13 cellular contexts compared by ENCODE assay signal in the genomic region with DNA sequence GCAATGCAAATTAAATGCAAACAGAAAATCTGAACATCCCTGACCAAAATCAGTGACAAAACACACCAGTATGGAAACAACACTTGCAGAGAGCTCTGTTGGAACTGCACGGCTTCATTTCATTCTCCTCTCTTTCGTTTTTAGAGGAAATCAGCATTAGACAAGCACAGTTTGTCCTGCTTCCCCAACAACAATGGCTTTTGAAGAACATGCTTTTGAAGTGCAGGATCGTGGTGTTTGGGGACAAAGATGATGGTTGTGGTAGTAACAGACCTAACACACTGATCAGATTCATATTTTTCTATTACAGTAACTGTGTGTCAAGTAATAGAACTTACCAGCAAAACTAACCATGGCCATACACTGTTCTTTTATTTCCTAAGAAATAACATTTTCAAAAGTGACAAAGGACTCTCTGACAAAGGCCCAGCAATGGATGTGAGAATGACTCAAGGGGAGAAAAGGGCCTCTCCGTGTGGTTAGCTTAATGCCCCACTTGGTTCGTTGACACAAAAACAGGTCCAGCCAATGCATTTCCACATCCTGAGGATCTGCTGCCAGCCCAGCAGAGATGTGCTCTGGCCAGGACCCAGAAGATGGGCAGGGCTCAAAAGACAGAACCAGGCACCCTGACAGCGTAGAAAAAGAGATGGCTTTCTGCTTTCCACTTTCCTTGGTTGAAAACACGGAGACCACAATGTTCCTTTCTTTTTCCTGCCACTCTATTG.
A peak's percentile ranks its signal among the peaks of the same experiment; 100 is the strongest.
DNase-seq lines count a peak whose midpoint lies in the region; ATAC-seq and TF ChIP-seq lines count a peak whose summit lies in the region.
"Had no signal": no experiment of that assay in that cellular context is flagged by ENCODE, and none has a peak within 500 bp of the region (broad histone marks: within the 10 kb centered on the region; RNA-seq: fewer than 3 reads in every experiment).

No MANE protein-coding gene starts in this region.

- POLR2A ChIA-PET in naive thymus-derived CD8-positive, alpha-beta T cell (lab: Charles Lee): no interaction called here

- H3K4me2 ChIP-seq in GM23338 (no peak overlapping the region), mammary epithelial cell (ENCODE audit: insufficient read depth, low read depth, low read length) (no peak overlapping the region), osteoblast (ENCODE audit: insufficient read depth, low read length) (peak overlapping the region; percentile 31)

- H3K4me1 ChIP-seq in GM23338 (ENCODE audit: insufficient read depth): peaks cover 3% of the 10 kb centered on the region; the same call in 1 of the 2 replicates
- no peaks in the 10 kb centered on the region for H3K4me1 ChIP-seq in mammary epithelial cell (ENCODE audit: insufficient read depth, low read length)
- H3K4me1 ChIP-seq in osteoblast (ENCODE audit: insufficient read depth, low read length): peaks cover 31% of the 10 kb centered on the region

- no peaks in the 10 kb centered on the region for H3K36me3 Mint-ChIP-seq in GM23338 (ENCODE audit: low read depth)
- H3K36me3 Mint-ChIP-seq in naive thymus-derived CD8-positive, alpha-beta T cell: no peaks in the 10 kb centered on the region

- H4K20me1 ChIP-seq in GM23338 (replicated peaks; ENCODE audit: insufficient read depth) (no peaks in the 10 kb centered on the region), mammary epithelial cell (ENCODE audit: insufficient read depth, low read length) (no peaks in the 10 kb centered on the region), osteoblast (ENCODE audit: insufficient read depth, low read length) (no peaks in the 10 kb centered on the region)

- in situ Hi-C loops in mammary epithelial cell (cut with MboI; ENCODE audit: low sequenced_read_pairs in 2 of 2): loop anchor here in 1 of 2 donors (25.0 kb wide), 2 partner anchors 389 to 539 kb away; no protein-coding TSS in a partner anchor

- H3K79me2 ChIP-seq in GM23338 (replicated peaks; ENCODE audit: insufficient read depth) (no peaks in the 10 kb centered on the region), mammary epithelial cell (ENCODE audit: insufficient read depth, low read length) (no peaks in the 10 kb centered on the region), osteoblast (ENCODE audit: insufficient read depth, low read length) (no peaks in the 10 kb centered on the region)

- H2AFZ ChIP-seq in GM23338: peak overlapping the region; percentile 43; the same call in 1 of the 2 replicates
- peak overlapping the region; percentile 16 for H2AFZ ChIP-seq in mammary epithelial cell (ENCODE audit: low read depth, low read length)
- peak overlapping the region; percentile 74 for H2AFZ ChIP-seq in osteoblast (ENCODE audit: low read length)

- H3K9me2 ChIP-seq in GM23338 (ENCODE audit: insufficient read depth): no peaks in the 10 kb centered on the region

- TF ChIP-seq CTCF in GM23338 (conservative IDR thresholded peaks at IDR 0.05; ENCODE audit: low read depth in 2 of 2): no peak
- no peak for TF ChIP-seq CTCF in mammary epithelial cell (conservative IDR thresholded peaks at IDR 0.05 in 1 of 2, IDR thresholded peaks at IDR 0.05 in 1 of 2; ENCODE audit: extremely low read depth in 1 of 2, insufficient read depth in 1 of 2, low read depth in 1 of 2, low read length in 2 of 2)
- TF ChIP-seq CTCF in osteoblast (IDR thresholded peaks at IDR 0.05; ENCODE audit: extremely low read depth, low read depth, low read length): no peak

- no peak overlapping the region for H3K27ac Mint-ChIP-seq in GM23338
- peak overlapping the region in 4 of 10 donors; percentile 18 to 60 (median 22) for H3K27ac Mint-ChIP-seq in naive thymus-derived CD8-positive, alpha-beta T cell

- intact Hi-C loops in mammary epithelial cell (cut with micrococcal nuclease): loop anchor here (2.0 kb wide), 1 partner anchor 183 kb away; no protein-coding TSS in a partner anchor

- H3K4me3 ChIP-seq in GM23338 (no peak overlapping the region), mammary epithelial cell (replicated peaks in 1 of 3; ENCODE audit: insufficient read depth in 1 of 3, low read depth in 2 of 3, low read length in 3 of 3) (no peak overlapping the region), osteoblast (ENCODE audit: insufficient read depth, low read length) (no peak overlapping the region)

- H3K9me3 ChIP-seq in mammary epithelial cell (replicated peaks; ENCODE audit: insufficient read depth, low read length): no peaks in the 10 kb centered on the region
- H3K9me3 ChIP-seq in osteoblast (ENCODE audit: low read depth, low read length): no peaks in the 10 kb centered on the region

- H3K27me3 ChIP-seq in GM23338 (ENCODE audit: insufficient read depth) (no peaks in the 10 kb centered on the region), mammary epithelial cell (ENCODE audit: insufficient read depth, low read length) (no peaks in the 10 kb centered on the region), osteoblast (ENCODE audit: insufficient read depth, low read length) (no peaks in the 10 kb centered on the region)

- peaks cover 2% of the 10 kb centered on the region; the same call in 1 of the 3 replicates for H3K9me3 Mint-ChIP-seq in GM23338
- no peaks in the 10 kb centered on the region for H3K9me3 Mint-ChIP-seq in naive thymus-derived CD8-positive, alpha-beta T cell

- no peak overlapping the region for H3K9ac ChIP-seq in mammary epithelial cell (ENCODE audit: insufficient read depth, low read length)

- dilution Hi-C loops in mammary epithelial cell (cut with HindIII; ENCODE audit: low sequenced_read_pairs): no loop called here

- H3K4me1 Mint-ChIP-seq in GM23338: peaks cover 12% of the 10 kb centered on the region; the same call in 2 of the 3 replicates
- peaks cover 0 to 9% (median 5%) of the 10 kb centered on the region in 4 donors for H3K4me1 Mint-ChIP-seq in naive thymus-derived CD8-positive, alpha-beta T cell

- DNase-seq in Ammon's horn (ENCODE audit: low spot score) (peak; percentile 44), GM23338 (ENCODE audit: low spot score) (no peak), mammary epithelial cell (peak; percentile 16), osteoblast (ENCODE audit: insufficient read length, low spot score, missing footprints) (no peak), KG1 (lab: John Stamatoyannopoulos, UW) (no peak)
- no peak for DNase-seq in naive thymus-derived CD8-positive, alpha-beta T cell
- DNase-seq: naive thymus-derived CD4-positive, alpha-beta T cell; NCI-H524 treated with DMSO at 0.1 percent for 48 hours; stimulated activated CD4-positive, alpha-beta T cell treated with anti-CD3 and anti-CD28 coated beads, Interleukin-1b, Interleukin-23, amount 100 ng/mL, for 48 hours; SW 1271 had no signal

- H3F3A ChIP-seq in GM23338 (replicated peaks; ENCODE audit: low read depth): no peaks in the 10 kb centered on the region

- H3K36me3 ChIP-seq in GM23338 (ENCODE audit: insufficient read depth): no peaks in the 10 kb centered on the region
- no peaks in the 10 kb centered on the region for H3K36me3 ChIP-seq in mammary epithelial cell (ENCODE audit: insufficient read depth, low read length)
- H3K36me3 ChIP-seq in osteoblast (ENCODE audit: insufficient read depth, low read length): no peaks in the 10 kb centered on the region

- ATAC-seq in GM23338: no peak
- no peak for ATAC-seq in naive thymus-derived CD8-positive, alpha-beta T cell
- ATAC-seq in HG03025 (IDR thresholded peaks at IDR 0.05; ENCODE audit: low FRiP score, unreplicated experiment): no peak
- ATAC-seq in HG02970 (IDR thresholded peaks at IDR 0.05; ENCODE audit: low FRiP score, unreplicated experiment): no peak
- ATAC-seq: naive thymus-derived CD4-positive, alpha-beta T cell had no signal

- CTCF ChIA-PET in mammary epithelial cell (lab: Charles Lee; ENCODE audit: low non-redundant PET): no interaction called here

- no peak overlapping the region for H3K4me3 Mint-ChIP-seq in GM23338
- no peak overlapping the region for H3K4me3 Mint-ChIP-seq in naive thymus-derived CD8-positive, alpha-beta T cell

- H3K27me3 Mint-ChIP-seq in GM23338 (ENCODE audit: insufficient read depth, low read depth, poor library complexity): no peaks in the 10 kb centered on the region
- no peaks in the 10 kb centered on the region for H3K27me3 Mint-ChIP-seq in naive thymus-derived CD8-positive, alpha-beta T cell
- H3K27me3 Mint-ChIP-seq: naive thymus-derived CD4-positive, alpha-beta T cell had no signal

- H3K27ac ChIP-seq in GM23338 (ENCODE audit: low read depth) (no peak overlapping the region), mammary epithelial cell (ENCODE audit: insufficient read depth, low read depth, low read length) (no peak overlapping the region), osteoblast (ENCODE audit: low read depth, low read length) (peak overlapping the region; percentile 78)
- H3K27ac ChIP-seq: HL-60 had no signal

- 52% methylated on average over 7 of the region's 7 CpGs for WGBS in mammary epithelial cell (ENCODE audit: low coverage, missing lambda C conversion rate)

- BruUV-seq in mammary epithelial cell (replicated peaks; lab: Mats Ljungman, UMichigan): no TSS peak

TF ChIP-seq in GM23338, 12 proteins besides CTCF, POLR2A, EP300 and RAD21:
- TF ChIP-seq CREB1 (CRISPR knock-in tag; IDR thresholded peaks at IDR 0.05; ENCODE audit: low read depth): no peak
- no peak for TF ChIP-seq STAT1 (IDR thresholded peaks at IDR 0.05; ENCODE audit: unreplicated experiment)
- no peak for TF ChIP-seq POLR2AphosphoS5 (IDR thresholded peaks at IDR 0.05; ENCODE audit: low read depth)
- TF ChIP-seq ZNF114 (CRISPR knock-in tag; IDR thresholded peaks at IDR 0.05): no peak

Comparison
In these comparisons a context has a peak if more than half of its experiments do, and no peak if none do; other contexts are left out.
1. DNase-seq: peak in Ammon's horn (single experiment) and mammary epithelial cell (single experiment); none in GM23338 (single experiment), osteoblast (single experiment), naive thymus-derived CD8-positive, alpha-beta T cell (0 of 10) and KG1 (single experiment).
2. H2AFZ ChIP-seq: peak in every context shown above with its lines; median percentile 74 in osteoblast; 43 in GM23338; 16 in mammary epithelial cell.